23 cellular contexts compared by ENCODE assay signal in genomic region chr12:88923631-88924030, GRCh38.
"Had no signal": no experiment of that assay in that cellular context is flagged by ENCODE, and none has a peak within 500 bp of the region (broad histone marks: within the 10 kb centered on the region; RNA-seq: fewer than 3 reads in every experiment).

No MANE protein-coding gene starts in this region.

- H3K4me1 ChIP-seq: adrenal gland, ascending aorta, left ventricle myocardium inferior, spleen had no signal

- H3K36me3 ChIP-seq: adrenal gland, ascending aorta, brain microvascular endothelial cell, left ventricle myocardium inferior, spleen, thoracic aorta had no signal

- H3K27me3 ChIP-seq: adrenal gland, ascending aorta, brain microvascular endothelial cell, spleen had no signal

- H3K27ac ChIP-seq: adrenal gland, ascending aorta, brain microvascular endothelial cell, left ventricle myocardium inferior, spleen, thoracic aorta had no signal

- ATAC-seq: activated T-helper 17 cell treated with anti-CD3 and anti-CD28 coated beads, Interleukin-2, amount 50 U/mL, for 72 hours; sciatic nerve had no signal

- H3K4me3 ChIP-seq: adrenal gland, ascending aorta, left ventricle myocardium inferior, spleen, thoracic aorta had no signal

- H3K9me3 Mint-ChIP-seq: activated T-helper 17 cell treated with anti-CD3 and anti-CD28 coated beads, Interleukin-2, amount 50 U/mL, for 72 hours; nephron progenitor cell had no signal

- DNase-seq: activated T-cell treated with anti-CD3 and anti-CD28 coated beads, Interleukin-2, amount 50 U/mL, for 1 hour; adrenal gland; brain microvascular endothelial cell; central memory CD4-positive, alpha-beta T cell; dermis blood vessel endothelial cell; effector CD8-positive, alpha-beta T cell; erythroblast; head of caudate nucleus; left ventricle myocardium inferior; nephron progenitor cell; nucleus accumbens; spleen; stimulated activated CD4-positive, alpha-beta T cell treated with anti-CD3 and anti-CD28 coated beads, Interleukin-4, amount 100 ng/mL, for 1 hour; stimulated activated naive CD4-positive, alpha-beta T cell treated with Interleukin-2 at 50 U/mL for 16 hours; T-helper 1 cell had no signal

- FAIRE-seq: frontal cortex, TTC549 had no signal

- H3K4me1 Mint-ChIP-seq: activated T-helper 17 cell treated with anti-CD3 and anti-CD28 coated beads, Interleukin-2, amount 50 U/mL, for 72 hours; nephron progenitor cell had no signal

- H3K36me3 Mint-ChIP-seq: activated naive CD8-positive, alpha-beta T cell; type B pancreatic cell had no signal

- H3K9me3 ChIP-seq: adrenal gland, ascending aorta, spleen, thoracic aorta had no signal

- H3K27me3 Mint-ChIP-seq: activated T-helper 17 cell treated with anti-CD3 and anti-CD28 coated beads, Interleukin-2, amount 50 U/mL, for 72 hours; type B pancreatic cell had no signal

- H3K4me3 Mint-ChIP-seq: activated naive CD8-positive, alpha-beta T cell; activated T-helper 17 cell treated with anti-CD3 and anti-CD28 coated beads, Interleukin-2, amount 50 U/mL, for 72 hours; nephron progenitor cell; type B pancreatic cell had no signal
